In genomic region chr6:78300885-78301284, GRCh38 we compare ENCODE assay signal across 24 cellular contexts.
"Had no signal": no experiment of that assay in that cellular context is flagged by ENCODE, and none has a peak within 500 bp of the region (broad histone marks: within the 10 kb centered on the region; RNA-seq: fewer than 3 reads in every experiment).

No MANE protein-coding gene starts in this region.

- H3K27me3 ChIP-seq: cardiac muscle cell, tibial artery had no signal

- H3K9me3 Mint-ChIP-seq: activated CD4-positive, alpha-beta memory T cell treated with anti-CD3 and anti-CD28 coated beads for 36 hours; activated naive CD4-positive, alpha-beta T cell treated with anti-CD3 and anti-CD28 coated beads for 36 hours; activated T-helper 17 cell treated with anti-CD3 and anti-CD28 coated beads, Interleukin-2, amount 50 U/mL, for 72 hours; mesothelial cell of epicardium; nephron progenitor cell had no signal

- H3K27ac ChIP-seq: cardiac muscle cell, tibial artery had no signal

- H3K4me3 ChIP-seq: cardiac muscle cell, lung, tibial artery had no signal

- H3K4me3 Mint-ChIP-seq: activated B cell treated with CpG ODN at 0.5 μM for 24 hours; activated CD4-positive, alpha-beta memory T cell treated with anti-CD3 and anti-CD28 coated beads for 36 hours; activated naive CD4-positive, alpha-beta T cell treated with anti-CD3 and anti-CD28 coated beads for 36 hours; activated T-helper 17 cell treated with anti-CD3 and anti-CD28 coated beads, Interleukin-2, amount 50 U/mL, for 72 hours; effector memory CD8-positive, alpha-beta T cell; mesothelial cell of epicardium; nephron progenitor cell had no signal

- H3K4me1 Mint-ChIP-seq: activated B cell treated with CpG ODN at 0.5 μM for 24 hours; activated T-helper 17 cell treated with anti-CD3 and anti-CD28 coated beads, Interleukin-2, amount 50 U/mL, for 72 hours; nephron progenitor cell had no signal

- H3K36me3 ChIP-seq: cardiac muscle cell, tibial artery had no signal

- FAIRE-seq: keratinocyte, urothelium cell line had no signal

- H3K27me3 Mint-ChIP-seq: activated B cell treated with CpG ODN at 0.5 μM for 24 hours; activated CD4-positive, alpha-beta memory T cell treated with anti-CD3 and anti-CD28 coated beads for 36 hours; activated T-helper 17 cell treated with anti-CD3 and anti-CD28 coated beads, Interleukin-2, amount 50 U/mL, for 72 hours; effector memory CD8-positive, alpha-beta T cell; progenitor cell of endocrine pancreas had no signal

- H3K27ac Mint-ChIP-seq: activated B cell treated with CpG ODN at 0.5 μM for 24 hours; activated CD4-positive, alpha-beta memory T cell treated with anti-CD3 and anti-CD28 coated beads for 36 hours; activated naive CD4-positive, alpha-beta T cell treated with anti-CD3 and anti-CD28 coated beads for 36 hours; activated T-helper 17 cell treated with anti-CD3 and anti-CD28 coated beads, Interleukin-2, amount 50 U/mL, for 72 hours; effector memory CD8-positive, alpha-beta T cell; mesothelial cell of epicardium; nephron progenitor cell; progenitor cell of endocrine pancreas had no signal

- H3K36me3 Mint-ChIP-seq: activated CD4-positive, alpha-beta memory T cell treated with anti-CD3 and anti-CD28 coated beads for 36 hours; mesothelial cell of epicardium had no signal

- ATAC-seq: activated T-helper 17 cell treated with anti-CD3 and anti-CD28 coated beads, Interleukin-2, amount 50 U/mL, for 72 hours; effector memory CD8-positive, alpha-beta T cell; stimulated activated naive CD8-positive, alpha-beta T cell treated with anti-CD3 and anti-CD28 coated beads, Interleukin-15, Interleukin-2, amounts not matched to agents 100 U/mL and 50 U/mL, for 24 hours had no signal

- DNase-seq: activated B cell treated with CpG ODN at 0.5 μM for 24 hours; activated CD4-positive, alpha-beta memory T cell treated with anti-CD3 and anti-CD28 coated beads for 36 hours; activated CD4-positive, alpha-beta T cell treated with anti-CD3 and anti-CD28 coated beads for 4 hours; activated naive CD4-positive, alpha-beta T cell treated with anti-CD3 and anti-CD28 coated beads for 36 hours; activated T-cell treated with anti-CD3 and anti-CD28 coated beads for 4 hours; anterior cingulate cortex; effector memory CD8-positive, alpha-beta T cell; foreskin fibroblast; head of caudate nucleus; nephron progenitor cell; occipital lobe; stimulated activated CD4-positive, alpha-beta T cell treated with anti-CD3 and anti-CD28 coated beads, Interleukin-2, amount 100 ng/mL, for 24 hours; stimulated activated naive CD8-positive, alpha-beta T cell treated with anti-CD3 and anti-CD28 coated beads, Interleukin-15, Interleukin-2, amounts not matched to agents 100 U/mL and 50 U/mL, for 24 hours; substantia nigra; T-helper 1 cell; T-helper 9 cell; tibial artery had no signal
